ENCODE assay signal across 23 cellular contexts in genomic region chr11:76683496-76684095, GRCh38. TPM values are rescaled to one million over a fixed set of nuclear protein-coding genes. Genes with fewer than 3 reads are reported as not detected.
"Had no signal": no experiment of that assay in that cellular context is flagged by ENCODE, and none has a peak within 500 bp of the region (broad histone marks: within the 10 kb centered on the region; RNA-seq: fewer than 3 reads in every experiment).

No MANE protein-coding gene starts in this region.

- H3K9me3 ChIP-seq: lower lobe of right lung, neutrophil, testis, uterus had no signal

- H3K79me2 ChIP-seq: parathyroid adenoma had no signal

- H3K36me3 ChIP-seq: lower lobe of right lung, neutrophil, tibial nerve, upper lobe of left lung, uterus had no signal

- H3K9me3 Mint-ChIP-seq: memory B cell; natural killer cell; stimulated activated effector memory CD8-positive, alpha-beta T cell treated with anti-CD3 and anti-CD28 coated beads, Interleukin-12 subunit alpha, Interleukin-12 subunit beta, amount 100 ng/mL, for 72 hours had no signal

- H3K27me3 ChIP-seq: testis, tibial nerve, upper lobe of left lung, uterus had no signal

- H3K4me3 ChIP-seq: dorsolateral prefrontal cortex, lower lobe of right lung, testis, tibial nerve, upper lobe of left lung, uterus had no signal

- H3K4me3 Mint-ChIP-seq: memory B cell; natural killer cell; stimulated activated effector memory CD8-positive, alpha-beta T cell treated with anti-CD3 and anti-CD28 coated beads, Interleukin-12 subunit alpha, Interleukin-12 subunit beta, amount 100 ng/mL, for 72 hours had no signal

- H3K36me3 Mint-ChIP-seq: natural killer cell; stimulated activated effector memory CD8-positive, alpha-beta T cell treated with anti-CD3 and anti-CD28 coated beads, Interleukin-12 subunit alpha, Interleukin-12 subunit beta, amount 100 ng/mL, for 72 hours had no signal

- DNase-seq: cortex of kidney; dorsolateral prefrontal cortex; effector CD4-positive, alpha-beta T cell; head of caudate nucleus; left ventricle myocardium superior; lower lobe of right lung; natural killer cell; stimulated activated CD4-positive, alpha-beta T cell treated with anti-CD3 and anti-CD28 coated beads, Interleukin-2, amount 100 ng/mL, for 24 hours; stimulated activated CD4-positive, alpha-beta T cell treated with anti-CD3 and anti-CD28 coated beads, Interleukin-4, amount 100 ng/mL, for 24 hours; stimulated activated naive CD8-positive, alpha-beta T cell treated with anti-CD3 and anti-CD28 coated beads, Interleukin-15, Interleukin-2, amounts not matched to agents 100 U/mL and 50 U/mL, for 24 hours; substantia nigra; testis; upper lobe of left lung; uterus had no signal

- H3K9ac ChIP-seq: parathyroid adenoma had no signal

- H3K4me1 ChIP-seq: parathyroid adenoma, uterus had no signal

- H2AFZ ChIP-seq: parathyroid adenoma had no signal

- H3K27ac ChIP-seq: dorsolateral prefrontal cortex, lower lobe of right lung, neutrophil, parathyroid adenoma, testis, tibial nerve, upper lobe of left lung, uterus had no signal

- FAIRE-seq: frontal cortex, keratinocyte had no signal

- H3K27ac Mint-ChIP-seq: memory B cell; natural killer cell; progenitor cell of endocrine pancreas; stimulated activated effector memory CD8-positive, alpha-beta T cell treated with anti-CD3 and anti-CD28 coated beads, Interleukin-12 subunit alpha, Interleukin-12 subunit beta, amount 100 ng/mL, for 72 hours had no signal

RNA-seq across cellular contexts. Expression of gene LRRC32, which starts 13.0 kb away (rescaled TPM):
- polyA plus RNA-seq: keratinocyte, neural cell had no signal
